ENCODE assay signal across 11 cellular contexts in the genomic region with DNA sequence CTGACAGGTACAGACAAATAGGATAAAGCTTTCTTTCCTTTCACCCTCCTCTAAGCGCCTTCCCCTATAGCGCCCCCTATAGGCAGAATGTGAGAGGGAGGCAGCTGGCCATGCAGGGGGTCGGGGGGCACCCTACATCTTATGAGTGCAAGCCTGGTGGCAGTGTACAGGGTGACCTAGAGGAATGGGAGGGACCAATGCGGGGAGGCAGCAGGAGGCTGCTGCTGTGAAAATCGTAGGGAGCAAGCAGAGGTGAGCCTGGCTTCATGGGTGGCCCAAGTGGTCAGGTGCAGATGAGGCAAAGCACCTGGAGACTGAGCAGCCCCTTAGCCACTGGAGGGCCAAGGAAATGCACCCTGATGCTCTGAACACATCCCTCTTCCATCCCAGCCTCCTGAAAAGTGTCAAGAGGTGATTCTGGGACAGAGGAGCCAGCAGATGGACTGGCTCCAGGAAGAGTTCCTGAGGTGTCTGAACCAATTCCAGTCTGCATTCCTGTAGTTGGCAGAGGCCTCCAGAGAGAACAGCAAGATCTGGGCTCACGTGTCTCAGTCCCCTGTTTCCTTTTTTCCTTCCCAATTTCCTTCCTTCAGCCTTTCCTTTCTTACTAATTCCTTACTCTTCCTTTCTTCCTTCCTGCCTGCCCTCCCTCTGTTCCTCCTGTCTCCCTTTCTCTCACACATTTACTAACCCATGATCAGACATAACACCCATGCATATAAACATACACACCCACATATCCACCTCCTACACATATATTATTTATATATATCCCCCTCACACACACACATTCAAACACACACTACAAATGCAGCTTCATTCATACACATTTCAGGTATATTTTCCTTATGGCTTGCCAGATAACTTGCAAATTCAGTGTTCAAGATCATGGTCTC. TPM values are rescaled to one million over a fixed set of nuclear protein-coding genes. Genes with fewer than 3 reads are reported as not detected.
DNase-seq lines count a peak whose midpoint lies in the region; ATAC-seq, FAIRE-seq and TF ChIP-seq lines count a peak whose summit lies in the region.
"Had no signal": no experiment of that assay in that cellular context is flagged by ENCODE, and none has a peak within 500 bp of the region (broad histone marks: within the 10 kb centered on the region; RNA-seq: fewer than 3 reads in every experiment).

No MANE protein-coding gene starts in this region.

- H4K20me1 ChIP-seq in GM12878 (ENCODE audit: control insufficient read depth, insufficient read depth): no peaks in the 10 kb centered on the region

- no peak overlapping the region for H3K9ac ChIP-seq in GM12878 (ENCODE audit: control insufficient read depth, insufficient read depth, low read length)

- peaks cover 3% of the 10 kb centered on the region for H3K27me3 ChIP-seq in CD4-positive, alpha-beta T cell (ENCODE audit: control insufficient read depth, insufficient read depth, low read length)
- H3K27me3 ChIP-seq in GM12878 (replicated peaks in 1 of 2; ENCODE audit: control insufficient read depth in 2 of 2, insufficient read depth in 2 of 2, low read length in 1 of 2): peaks cover 0 to 3% of the 10 kb centered on the region in 2 experiments; a peak in 1 of 4 replicates

- H3K9me3 ChIP-seq in CD4-positive, alpha-beta T cell (ENCODE audit: control insufficient read depth, low read length): no peaks in the 10 kb centered on the region
- H3K9me3 ChIP-seq in HEK293 (ENCODE audit: control insufficient read depth, insufficient read depth, low read depth, low read length): no peaks in the 10 kb centered on the region
- H3K9me3 ChIP-seq in GM12878 (replicated peaks; ENCODE audit: control insufficient read depth, insufficient read depth, low read length): no peaks in the 10 kb centered on the region

- RAD21 ChIA-PET in GM12878 (lab: Charles Lee; ENCODE audit: unreplicated experiment): interaction anchor here (1.0 kb wide), 1 partner anchor 86 kb away, joined by 4 read pairs; no protein-coding TSS in a partner anchor

- no peak for ATAC-seq in CD4-positive, alpha-beta T cell (ENCODE audit: poor library complexity)
- ATAC-seq in GM12878 (peak; percentile 36; the same call in 1 of the 3 replicates), HG03432 (IDR thresholded peaks at IDR 0.05; ENCODE audit: unreplicated experiment) (no peak), GM18505 (IDR thresholded peaks at IDR 0.05; ENCODE audit: unreplicated experiment) (no peak)

- H3K4me2 ChIP-seq in GM12878 (ENCODE audit: control insufficient read depth, insufficient read depth): no peak overlapping the region

- no peaks in the 10 kb centered on the region for H3K9me3 Mint-ChIP-seq in CD4-positive, alpha-beta T cell

- no peak overlapping the region for H3K27ac Mint-ChIP-seq in CD4-positive, alpha-beta T cell

- no peak for TF ChIP-seq EP300 in GM12878 (IDR thresholded peaks at IDR 0.05; ENCODE audit: borderline replicate concordance in 1 of 2, control insufficient read depth in 1 of 2, low read depth in 2 of 2, low read length in 2 of 2)

- H3K36me3 ChIP-seq in HEK293 (ENCODE audit: control insufficient read depth in 2 of 2, insufficient read depth in 1 of 2, low read length in 2 of 2) (no peaks in the 10 kb centered on the region), GM12878 (ENCODE audit: control insufficient read depth in 2 of 2, insufficient read depth in 2 of 2, low read length in 1 of 2) (no peaks in the 10 kb centered on the region)

- POLR2A ChIA-PET in CD4-positive, alpha-beta T cell (lab: Charles Lee): no interaction called here
- POLR2A ChIA-PET in HEK293 (lab: Yijun Ruan, JAX): no interaction called here
- POLR2A ChIA-PET in GM12878 (lab: Charles Lee): no interaction called here

- DNase-seq in CD4-positive, alpha-beta T cell: no peak
- DNase-seq in GM12878 (ENCODE audit: low read depth, low spot score): no peak
- DNase-seq in iPS-NIHi7 (ENCODE audit: extremely low spot score): peak; percentile 59
- DNase-seq in NCI-H345 treated with DMSO at 0.1 percent for 48 hours (lab: John Stamatoyannopoulos, UW; ENCODE audit: unreplicated experiment): no peak
- no peak for DNase-seq in stimulated activated CD4-positive, alpha-beta T cell treated with anti-CD3 and anti-CD28 coated beads, Interleukin-12 subunit alpha, Interleukin-12 subunit beta, amount 100 ng/mL, for 4 hours
- DNase-seq: aorta; NCI-H2227 treated with DMSO at 0.1 percent for 48 hours; stimulated activated naive CD4-positive, alpha-beta T cell treated with Interleukin-2 at 50 U/mL for 16 hours had no signal

- no peak overlapping the region for H3K4me3 Mint-ChIP-seq in CD4-positive, alpha-beta T cell

- intact Hi-C loops in CD4-positive, alpha-beta T cell (cut with DNase I, micrococcal nuclease): no loop called here
- intact Hi-C loops in GM12878 (cut with micrococcal nuclease; ENCODE audit: unreplicated experiment): no loop called here

- no peaks in the 10 kb centered on the region for H3K79me2 ChIP-seq in GM12878 (ENCODE audit: control insufficient read depth, insufficient read depth, low read length)

- no TSS peak for BruUV-seq in GM12878 (replicated peaks; lab: Mats Ljungman, UMichigan)

- TF ChIP-seq POLR2A in GM12878 (IDR thresholded peaks at IDR 0.05; ENCODE audit: low read depth, low read length): no peak
- no peak for TF ChIP-seq POLR2A in GM18505 (IDR thresholded peaks at IDR 0.05; ENCODE audit: borderline replicate concordance, extremely low read depth, insufficient read depth, insufficient read length)

- CTCF ChIA-PET in CD4-positive, alpha-beta T cell (lab: Charles Lee): interaction anchor here (1.1 kb wide), 1 partner anchor 86 kb away, joined by 3 read pairs; no protein-coding TSS in a partner anchor
- CTCF ChIA-PET in HEK293 (lab: Yijun Ruan, JAX): interaction anchor here (0.5 to 3.6 kb wide), 13 partner anchors 8 to 845 kb away, joined by 3 to 31 read pairs (median 4); no protein-coding TSS in a partner anchor
- CTCF ChIA-PET in GM12878 (lab: Yijun Ruan, JAX): interaction anchor here (0.5 to 1.9 kb wide), 13 partner anchors 8 to 99 kb away, joined by 3 to 10 read pairs (median 4); no protein-coding TSS in a partner anchor

- no peak for TF ChIP-seq RAD21 in GM12878 (IDR thresholded peaks at IDR 0.05; ENCODE audit: insufficient read depth, low read depth, low read length)

- H2AFZ ChIP-seq in GM12878 (ENCODE audit: control insufficient read depth, low read depth, low read length): no peak overlapping the region

- H3K36me3 Mint-ChIP-seq in CD4-positive, alpha-beta T cell (ENCODE audit: low read depth): no peaks in the 10 kb centered on the region

- in situ Hi-C loops in GM12878 (cut with MboI): no loop called here

- 16% methylated on average over 6 of the region's 6 CpGs for WGBS in GM12878 (ENCODE audit: insufficient coverage, insufficient replicate concordance, low lambda C conversion rate, missing lambda C conversion rate)

- peaks cover 41% of the 10 kb centered on the region for H3K27me3 Mint-ChIP-seq in CD4-positive, alpha-beta T cell

- H3K4me1 ChIP-seq in HEK293 (ENCODE audit: control insufficient read depth, insufficient read depth, low read length) (no peaks in the 10 kb centered on the region), GM12878 (ENCODE audit: control insufficient read depth, insufficient read depth, low read length) (no peaks in the 10 kb centered on the region)

- FAIRE-seq in GM12878 (lab: Jason Lieb, UNC): no peak

- H3K4me3 ChIP-seq in HEK293 (ENCODE audit: low read depth, low read length) (no peak overlapping the region), GM12878 (no peak overlapping the region)

- no peak overlapping the region for H3K27ac ChIP-seq in CD4-positive, alpha-beta T cell (ENCODE audit: low read depth, low read length)
- H3K27ac ChIP-seq in HEK293 (ENCODE audit: extremely low read depth, low read depth, low read length) (no peak overlapping the region), GM12878 (ENCODE audit: control insufficient read depth, insufficient read depth) (no peak overlapping the region)

- TF ChIP-seq CTCF in CD4-positive, alpha-beta T cell (IDR thresholded peaks at IDR 0.05): peak; percentile 18
- TF ChIP-seq CTCF in HEK293 (tag by site-specific recombination; IDR thresholded peaks at IDR 0.05) (peak; percentile 50; the same call in 1 of the 2 replicates), GM12878 (IDR thresholded peaks at IDR 0.05 in 2 of 3, conservative IDR thresholded peaks at IDR 0.05 in 1 of 3; ENCODE audit: control insufficient read depth in 2 of 3, extremely low read depth in 1 of 3, insufficient read depth in 1 of 3, low read depth in 3 of 3, low read length in 3 of 3) (peak; percentile 15 to 44 (median 44); a peak in 5 of 6 replicates)

- SMC1A ChIA-PET in GM12878 (lab: Charles Lee; ENCODE audit: uncharacterized antibody, unreplicated experiment): no interaction called here

- H3K4me1 Mint-ChIP-seq in CD4-positive, alpha-beta T cell (ENCODE audit: low read depth): no peaks in the 10 kb centered on the region

TF ChIP-seq in HEK293, 187 proteins besides CTCF, POLR2A, EP300 and RAD21 (continues in another document):
- TF ChIP-seq ZNF707 (tag by site-specific recombination; IDR thresholded peaks at IDR 0.05): no peak
- TF ChIP-seq PRDM1 (tag by site-specific recombination; IDR thresholded peaks at IDR 0.05): peak; percentile 41; the same call in 1 of the 2 replicates
- peak; percentile 68 for TF ChIP-seq GLIS1 (tag by site-specific recombination; IDR thresholded peaks at IDR 0.05)

TF ChIP-seq in GM12878, 131 proteins besides CTCF, POLR2A, EP300 and RAD21 (continues in another document):
- no peak for TF ChIP-seq HDGF (IDR thresholded peaks at IDR 0.05)
- no peak for TF ChIP-seq TCF12 (IDR thresholded peaks at IDR 0.05; ENCODE audit: low read depth, low read length)

RNA-seq across cellular contexts. Expression of a gene that starts 32.8 kb away (rescaled TPM):
- 10 to 100 TPM; 21.7 to 23.0 TPM for total RNA-seq in CD4-positive, alpha-beta T cell
- 33.0 and 34.5 TPM in 2 replicates for total RNA-seq in GM12878 (2013; cell fraction: nucleolus; rRNA removed)
- 18.1 and 18.6 TPM in 2 replicates for total RNA-seq in GM12878 (2014; rRNA removed)
- 15.3 and 15.5 TPM in 2 replicates for total RNA-seq in GM12878 (2014; rRNA removed; fragmentation: Illumina TruSeq; extraction: Trizol)
- total RNA-seq in GM12878 (2021): 26.0 and 27.9 TPM in 2 replicates
- polyA plus RNA-seq in GM12878 (2011; ENCODE audit: low read depth): 14.5 TPM
- polyA plus RNA-seq in GM12878 (2011; rRNA removed): 21.2 and 27.6 TPM in 2 replicates
- 13.9 and 16.9 TPM in 2 replicates for polyA plus RNA-seq in GM12878 (2011; cell fraction: cytosol; rRNA removed)
- 19.5 and 23.5 TPM in 2 replicates for polyA plus RNA-seq in GM12878 (2011; cell fraction: nucleus; rRNA removed)
- 18.7 and 18.9 TPM in 2 replicates for polyA plus RNA-seq in GM12878 (2012)
- 24.9 and 35.4 TPM in 2 replicates for polyA plus RNA-seq in GM12878 (2014; fragmentation: Illumina TruSeq; extraction: Trizol)
- polyA plus RNA-seq in GM12878 (2014; fragmentation: Nextera tagmentation; extraction: Ambion mirVana): 1 to 10 TPM; 4.5 to 4.8 TPM
- polyA plus RNA-seq in GM12878 (2014; rRNA removed): 14.9 and 15.7 TPM in 2 replicates
- polyA plus RNA-seq in GM12878 (2016; fragmentation: Nextera tagmentation; extraction: Ambion mirVana): 10 to 100 TPM in 1 of 2 experiments, 1 to 10 TPM in 1; 3.9 to 11.5 TPM
- polyA minus RNA-seq in GM12878 (2011; rRNA and poly(A)+ RNA removed): 41.3 and 55.4 TPM in 2 replicates
- polyA minus RNA-seq in GM12878 (2011; cell fraction: cytosol; rRNA and poly(A)+ RNA removed): 6.8 and 8.8 TPM in 2 replicates
- 10.9 and 19.5 TPM in 2 replicates for polyA minus RNA-seq in GM12878 (2011; cell fraction: nucleus; rRNA and poly(A)+ RNA removed)
